In the genomic region with DNA sequence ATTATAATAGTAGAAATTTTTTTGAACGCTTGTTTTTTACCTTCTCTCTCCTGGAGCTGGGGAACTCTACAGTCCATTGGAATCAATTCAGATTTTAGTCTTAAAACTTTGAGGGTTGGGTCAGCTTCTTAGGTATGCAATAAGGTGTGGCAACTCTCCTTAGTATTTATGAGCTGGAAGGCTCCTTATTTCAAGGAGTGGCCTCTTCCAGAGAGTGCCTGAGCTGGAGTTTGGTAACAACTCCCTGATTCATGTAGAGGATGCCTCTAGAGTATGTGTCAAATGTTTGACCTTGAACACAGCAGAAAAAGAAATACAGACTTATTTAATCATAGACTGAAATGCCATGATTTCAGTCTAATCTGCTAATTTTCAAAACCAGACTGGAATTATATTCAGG, we compare ENCODE assay signal across 24 cellular contexts. TPM values are rescaled to one million over a fixed set of nuclear protein-coding genes. Genes with fewer than 3 reads are reported as not detected.
"Had no signal": no experiment of that assay in that cellular context is flagged by ENCODE, and none has a peak within 500 bp of the region (broad histone marks: within the 10 kb centered on the region; RNA-seq: fewer than 3 reads in every experiment).

No MANE protein-coding gene starts in this region.

- H3K9me3 Mint-ChIP-seq: activated naive CD8-positive, alpha-beta T cell treated with anti-CD3 and anti-CD28 coated beads for 36 hours; dendritic cell treated with granulocyte-macrophage colony-stimulating factor and Interleukin-4, amounts not matched to agents 40 ng/mL and 50 ng/mL, for 4 days; WTC11 had no signal

- H3K36me3 Mint-ChIP-seq: activated naive CD8-positive, alpha-beta T cell treated with anti-CD3 and anti-CD28 coated beads for 36 hours; natural killer cell treated with Interleukin-12 subunit alpha and Interleukin-12 subunit beta and Interleukin-15 and Interleukin-18, amount 100 ng/mL, for 72 hours; WTC11 had no signal

- H3K27ac ChIP-seq: gastroesophageal sphincter, suprapubic skin had no signal

- H3K36me3 ChIP-seq: gastroesophageal sphincter, suprapubic skin had no signal

- H3K4me1 Mint-ChIP-seq: activated naive CD8-positive, alpha-beta T cell treated with anti-CD3 and anti-CD28 coated beads for 36 hours had no signal

- H3K27ac Mint-ChIP-seq: activated CD8-positive, alpha-beta T cell treated with anti-CD3 and anti-CD28 coated beads, Interleukin-2, amount 10 ng/mL, durations not matched to agents 7 days and 5 days; activated naive CD8-positive, alpha-beta T cell treated with anti-CD3 and anti-CD28 coated beads for 36 hours; brain; dendritic cell treated with granulocyte-macrophage colony-stimulating factor and Interleukin-4, amounts not matched to agents 40 ng/mL and 50 ng/mL, for 4 days; natural killer cell treated with Interleukin-12 subunit alpha and Interleukin-12 subunit beta and Interleukin-15 and Interleukin-18, amount 100 ng/mL, for 72 hours; progenitor cell of endocrine pancreas; stimulated activated naive CD8-positive, alpha-beta T cell treated with anti-CD3 and anti-CD28 coated beads, Interleukin-15, Interleukin-2, amounts not matched to agents 100 ng/mL and 50 ng/mL, for 24 hours; WTC11 had no signal

- H3K9me3 ChIP-seq: gastroesophageal sphincter, suprapubic skin had no signal

- H3K27me3 ChIP-seq: gastroesophageal sphincter, suprapubic skin had no signal

- H3K4me3 ChIP-seq: gastroesophageal sphincter, suprapubic skin had no signal

- H3K27me3 Mint-ChIP-seq: brain; dendritic cell treated with granulocyte-macrophage colony-stimulating factor and Interleukin-4, amounts not matched to agents 40 ng/mL and 50 ng/mL, for 4 days; natural killer cell treated with Interleukin-12 subunit alpha and Interleukin-12 subunit beta and Interleukin-15 and Interleukin-18, amount 100 ng/mL, for 72 hours; progenitor cell of endocrine pancreas had no signal

- H3K4me3 Mint-ChIP-seq: activated CD8-positive, alpha-beta T cell treated with anti-CD3 and anti-CD28 coated beads, Interleukin-2, amount 10 ng/mL, durations not matched to agents 7 days and 5 days; activated naive CD8-positive, alpha-beta T cell treated with anti-CD3 and anti-CD28 coated beads for 36 hours; brain; dendritic cell treated with granulocyte-macrophage colony-stimulating factor and Interleukin-4, amounts not matched to agents 40 ng/mL and 50 ng/mL, for 4 days; natural killer cell treated with Interleukin-12 subunit alpha and Interleukin-12 subunit beta and Interleukin-15 and Interleukin-18, amount 100 ng/mL, for 72 hours; stimulated activated naive CD8-positive, alpha-beta T cell treated with anti-CD3 and anti-CD28 coated beads, Interleukin-15, Interleukin-2, amounts not matched to agents 100 ng/mL and 50 ng/mL, for 24 hours; WTC11 had no signal

- H3K4me1 ChIP-seq: gastroesophageal sphincter, suprapubic skin had no signal

- ATAC-seq: activated CD8-positive, alpha-beta T cell treated with anti-CD3 and anti-CD28 coated beads, Interleukin-2, amount 10 ng/mL, durations not matched to agents 7 days and 5 days; gastroesophageal sphincter; left lobe of liver; natural killer cell treated with Interleukin-12 subunit alpha and Interleukin-12 subunit beta and Interleukin-15 and Interleukin-18, amount 100 ng/mL, for 72 hours; right cardiac atrium; WTC11 had no signal

- DNase-seq: activated CD4-positive, alpha-beta T cell treated with anti-CD3 and anti-CD28 coated beads for 4 hours; activated CD8-positive, alpha-beta memory T cell treated with anti-CD3 and anti-CD28 coated beads, Interleukin-2, amount 50 U/mL, for 4 hours; activated CD8-positive, alpha-beta T cell treated with anti-CD3 and anti-CD28 coated beads, Interleukin-2, amount 10 ng/mL, durations not matched to agents 7 days and 5 days; activated gamma-delta T cell treated with Interleukin-2 at 50 U/mL for 16 hours; activated naive CD8-positive, alpha-beta T cell treated with anti-CD3 and anti-CD28 coated beads for 36 hours; activated T-cell treated with anti-CD3 and anti-CD28 coated beads, Interleukin-2, amount 50 U/mL, for 48 hours; cerebellar nuclear complex; effector memory CD4-positive, alpha-beta T cell; mesenchymal stem cell; nucleus accumbens; right cardiac atrium; small intestine; stimulated activated CD4-positive, alpha-beta T cell treated with anti-CD3 and anti-CD28 coated beads, Interleukin-4, amount 100 ng/mL, for 24 hours; stimulated activated CD8-positive, alpha-beta memory T cell treated with anti-CD3 and anti-CD28 coated beads, Interleukin-4, amount 100 ng/mL, for 48 hours; trophoblast cell had no signal

RNA-seq across cellular contexts. Expression of gene CDK14, which starts 11.1 kb away (rescaled TPM):
- total RNA-seq: activated CD8-positive, alpha-beta T cell treated with anti-CD3 and anti-CD28 coated beads, Interleukin-2, amount 10 ng/mL, durations not matched to agents 7 days and 5 days had no signal
